In the genomic region with DNA sequence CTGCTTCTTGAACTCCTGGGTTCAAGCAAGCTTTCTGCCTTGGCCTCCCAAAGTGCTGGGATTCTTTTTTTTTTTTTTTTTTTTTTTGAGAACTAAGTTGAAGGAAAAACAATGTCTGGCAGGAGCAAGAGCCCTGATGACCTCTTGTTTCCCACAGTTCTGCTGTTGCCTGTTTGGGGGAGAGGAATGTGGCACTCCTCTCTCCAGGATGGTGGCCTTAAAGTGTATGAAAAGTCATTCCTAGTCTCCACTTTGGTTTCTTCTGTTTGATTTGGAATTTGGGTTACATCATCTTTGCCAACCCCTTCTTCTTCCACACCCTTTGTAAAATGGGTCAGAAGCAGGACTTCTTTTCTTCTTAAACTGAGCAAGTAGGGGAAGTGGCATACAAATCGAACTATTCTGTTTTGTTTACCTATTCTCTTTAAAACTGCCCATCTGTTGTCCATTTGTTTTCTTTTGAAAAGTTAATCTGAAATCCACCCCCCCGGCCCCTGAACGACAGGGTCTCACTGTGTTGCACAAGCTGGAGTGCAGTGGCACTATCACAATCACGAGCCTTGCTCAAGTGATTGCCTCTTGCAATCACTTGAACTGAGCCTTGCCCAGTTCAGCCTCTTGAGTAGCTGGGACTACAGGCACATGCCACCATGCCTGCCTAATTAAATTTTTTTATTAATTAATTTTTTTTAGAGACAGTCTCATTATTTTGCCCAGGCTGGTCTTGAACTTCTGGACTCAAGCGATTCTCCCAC, we compare ENCODE assay signal across 24 cellular contexts.
"Had no signal": no experiment of that assay in that cellular context is flagged by ENCODE, and none has a peak within 500 bp of the region (broad histone marks: within the 10 kb centered on the region; RNA-seq: fewer than 3 reads in every experiment).

No MANE protein-coding gene starts in this region.

- H3K27me3 Mint-ChIP-seq: activated T-cell treated with anti-CD3 and anti-CD28 coated beads, Interleukin-2, amount 50 U/mL, for 24 hours; activated T-helper 17 cell treated with anti-CD3 and anti-CD28 coated beads, Interleukin-2, amount 50 U/mL, for 72 hours; stimulated activated naive CD8-positive, alpha-beta T cell treated with anti-CD3 and anti-CD28 coated beads, Interleukin-15, Interleukin-2, amounts not matched to agents 100 ng/mL and 50 ng/mL, for 24 hours; type B pancreatic cell had no signal

- H3K4me1 Mint-ChIP-seq: activated T-helper 17 cell treated with anti-CD3 and anti-CD28 coated beads, Interleukin-2, amount 50 U/mL, for 72 hours had no signal

- H3K9me3 ChIP-seq: adrenal gland, neutrophil, ovary, psoas muscle, right atrium auricular region had no signal

- H3K27ac Mint-ChIP-seq: activated naive CD4-positive, alpha-beta T cell treated with anti-CD3 and anti-CD28 coated beads, Interleukin-2, amount 50 U/mL, for 72 hours; activated T-cell treated with anti-CD3 and anti-CD28 coated beads, Interleukin-2, amount 50 U/mL, for 24 hours; activated T-helper 17 cell treated with anti-CD3 and anti-CD28 coated beads, Interleukin-2, amount 50 U/mL, for 72 hours; endodermal cell; natural killer cell treated with Interleukin-12 subunit alpha and Interleukin-12 subunit beta and Interleukin-15 and Interleukin-18, amount 100 ng/mL, for 72 hours; stimulated activated naive CD8-positive, alpha-beta T cell treated with anti-CD3 and anti-CD28 coated beads, Interleukin-15, Interleukin-2, amounts not matched to agents 100 ng/mL and 50 ng/mL, for 24 hours; type B pancreatic cell; WTC11 had no signal

- ATAC-seq: activated naive CD4-positive, alpha-beta T cell treated with anti-CD3 and anti-CD28 coated beads, Interleukin-2, amount 50 U/mL, for 72 hours; activated T-helper 17 cell treated with anti-CD3 and anti-CD28 coated beads, Interleukin-2, amount 50 U/mL, for 72 hours; foreskin keratinocyte; left colon; natural killer cell treated with Interleukin-12 subunit alpha and Interleukin-12 subunit beta and Interleukin-15 and Interleukin-18, amount 100 ng/mL, for 72 hours; psoas muscle; WTC11 had no signal

- H3K27ac ChIP-seq: adrenal gland, foreskin keratinocyte, neutrophil, ovary, psoas muscle, skin epidermis had no signal

- H3K4me3 ChIP-seq: adrenal gland, ovary, psoas muscle, right atrium auricular region, skin epidermis had no signal

- DNase-seq: activated CD4-positive, alpha-beta T cell treated with anti-CD3 and anti-CD28 coated beads, Interleukin-2, amount 50 U/mL, for 4 hours; activated CD8-positive, alpha-beta memory T cell treated with anti-CD3 and anti-CD28 coated beads for 24 hours; activated CD8-positive, alpha-beta memory T cell treated with anti-CD3 and anti-CD28 coated beads, Interleukin-2, amount 50 U/mL, for 4 hours; activated T-cell treated with anti-CD3 and anti-CD28 coated beads, Interleukin-2, amount 50 U/mL, for 24 hours; adrenal gland; cortex of kidney; endodermal cell; foreskin keratinocyte; islet precursor cell; left colon; ovary; psoas muscle; stimulated activated CD4-positive, alpha-beta T cell treated with anti-CD3 and anti-CD28 coated beads, Interleukin-1b, Interleukin-23, amount 100 ng/mL, for 48 hours; substantia nigra; T1000 had no signal

- H3K4me1 ChIP-seq: psoas muscle, right atrium auricular region had no signal

- H3K9me3 Mint-ChIP-seq: activated naive CD4-positive, alpha-beta T cell treated with anti-CD3 and anti-CD28 coated beads, Interleukin-2, amount 50 U/mL, for 72 hours; activated T-cell treated with anti-CD3 and anti-CD28 coated beads, Interleukin-2, amount 50 U/mL, for 24 hours; activated T-helper 17 cell treated with anti-CD3 and anti-CD28 coated beads, Interleukin-2, amount 50 U/mL, for 72 hours; endodermal cell; natural killer cell treated with Interleukin-12 subunit alpha and Interleukin-12 subunit beta and Interleukin-15 and Interleukin-18, amount 100 ng/mL, for 72 hours; stimulated activated naive CD8-positive, alpha-beta T cell treated with anti-CD3 and anti-CD28 coated beads, Interleukin-15, Interleukin-2, amounts not matched to agents 100 ng/mL and 50 ng/mL, for 24 hours; type B pancreatic cell; WTC11 had no signal

- H3K36me3 ChIP-seq: adrenal gland, neutrophil, ovary, right atrium auricular region had no signal

- H3K36me3 Mint-ChIP-seq: activated naive CD4-positive, alpha-beta T cell treated with anti-CD3 and anti-CD28 coated beads, Interleukin-2, amount 50 U/mL, for 72 hours; natural killer cell treated with Interleukin-12 subunit alpha and Interleukin-12 subunit beta and Interleukin-15 and Interleukin-18, amount 100 ng/mL, for 72 hours; type B pancreatic cell had no signal

- H3K4me3 Mint-ChIP-seq: activated T-cell treated with anti-CD3 and anti-CD28 coated beads, Interleukin-2, amount 50 U/mL, for 24 hours; activated T-helper 17 cell treated with anti-CD3 and anti-CD28 coated beads, Interleukin-2, amount 50 U/mL, for 72 hours; endodermal cell; natural killer cell treated with Interleukin-12 subunit alpha and Interleukin-12 subunit beta and Interleukin-15 and Interleukin-18, amount 100 ng/mL, for 72 hours; stimulated activated naive CD8-positive, alpha-beta T cell treated with anti-CD3 and anti-CD28 coated beads, Interleukin-15, Interleukin-2, amounts not matched to agents 100 ng/mL and 50 ng/mL, for 24 hours; type B pancreatic cell; WTC11 had no signal

- H3K27me3 ChIP-seq: adrenal gland, foreskin keratinocyte, neutrophil, ovary, right atrium auricular region had no signal
